ENCODE assay signal across 9 cellular contexts in genomic region chr10:103448751-103449150, GRCh38. TPM values are rescaled to one million over a fixed set of nuclear protein-coding genes. Genes with fewer than 3 reads are reported as not detected.
DNase-seq lines count a peak whose midpoint lies in the region; ATAC-seq, FAIRE-seq and TF ChIP-seq lines count a peak whose summit lies in the region.
"Had no signal": no experiment of that assay in that cellular context is flagged by ENCODE, and none has a peak within 500 bp of the region (broad histone marks: within the 10 kb centered on the region; RNA-seq: fewer than 3 reads in every experiment).

No MANE protein-coding gene starts in this region.

- peaks cover 27% of the 10 kb centered on the region for H3K36me3 Mint-ChIP-seq in activated T-cell treated with anti-CD3 and anti-CD28 coated beads, Interleukin-2, amount 50 U/mL, for 4 hours (ENCODE audit: insufficient read depth)

- FAIRE-seq in GM12878 (lab: Jason Lieb, UNC): no peak

- peaks cover 48% of the 10 kb centered on the region for H3K4me1 Mint-ChIP-seq in activated T-cell treated with anti-CD3 and anti-CD28 coated beads, Interleukin-2, amount 50 U/mL, for 4 hours (ENCODE audit: low read depth)

- POLR2A ChIA-PET in GM12878 (lab: Charles Lee): interaction anchor here (0.9 to 9.5 kb wide), 3 partner anchors 13 to 27 kb away, joined by 3 to 144 read pairs (median 6); no protein-coding TSS in a partner anchor

- H3K4me3 ChIP-seq in GM12878 (peak overlapping the region; percentile 45; the same call in 1 of the 2 replicates), kidney epithelial cell (ENCODE audit: low read depth, low read length) (no peak overlapping the region), transverse colon (peak overlapping the region in 1 of 4 donors; percentile 6), hepatocyte (no peak overlapping the region)

- H3K27me3 ChIP-seq in GM12878 (replicated peaks in 1 of 2; ENCODE audit: control insufficient read depth in 2 of 2, insufficient read depth in 2 of 2, low read length in 1 of 2) (no peaks in the 10 kb centered on the region), kidney epithelial cell (ENCODE audit: control insufficient read depth, insufficient read depth, low read length) (no peaks in the 10 kb centered on the region), transverse colon (peaks cover 5% of the 10 kb centered on the region), hepatocyte (no peaks in the 10 kb centered on the region)

- no peak overlapping the region; the same call in 1 of the 2 replicates for H3K9ac ChIP-seq in GM12878 (ENCODE audit: control insufficient read depth, insufficient read depth, low read length)

- no peaks in the 10 kb centered on the region; the same call in 1 of the 2 replicates for H4K20me1 ChIP-seq in GM12878 (ENCODE audit: control insufficient read depth, insufficient read depth)
- H4K20me1 ChIP-seq in hepatocyte (ENCODE audit: insufficient read depth, poor library complexity, severe bottlenecking): no peaks in the 10 kb centered on the region

- no peak for TF ChIP-seq EP300 in GM12878 (IDR thresholded peaks at IDR 0.05; ENCODE audit: borderline replicate concordance in 1 of 2, control insufficient read depth in 1 of 2, low read depth in 2 of 2, low read length in 2 of 2)
- no peak for TF ChIP-seq EP300 in transverse colon (IDR thresholded peaks at IDR 0.05; ENCODE audit: low read depth)

- H3K27me3 Mint-ChIP-seq in activated T-cell treated with anti-CD3 and anti-CD28 coated beads, Interleukin-2, amount 50 U/mL, for 4 hours (ENCODE audit: low read depth): no peaks in the 10 kb centered on the region

- H2AFZ ChIP-seq in GM12878 (ENCODE audit: control insufficient read depth, low read depth, low read length) (no peak overlapping the region), hepatocyte (no peak overlapping the region)

- no peak for TF ChIP-seq CTCF in GM12878 (IDR thresholded peaks at IDR 0.05 in 2 of 3, conservative IDR thresholded peaks at IDR 0.05 in 1 of 3; ENCODE audit: control insufficient read depth in 2 of 3, extremely low read depth in 1 of 3, insufficient read depth in 1 of 3, low read depth in 3 of 3, low read length in 3 of 3)
- no peak for TF ChIP-seq CTCF in kidney epithelial cell (IDR thresholded peaks at IDR 0.05; ENCODE audit: insufficient read depth, low read length, poor library complexity, severe bottlenecking)
- TF ChIP-seq CTCF in transverse colon (IDR thresholded peaks at IDR 0.05): no peak
- no peak for TF ChIP-seq CTCF in hepatocyte (IDR thresholded peaks at IDR 0.05; ENCODE audit: poor library complexity)
- no peak for TF ChIP-seq CTCF in GM13976 (IDR thresholded peaks at IDR 0.05; ENCODE audit: borderline replicate concordance, control extremely low read depth, extremely low read depth, insufficient read depth, missing control alignments)

- 0% methylated on average over 1 of the region's 1 CpG for WGBS in GM12878 (ENCODE audit: insufficient coverage, insufficient replicate concordance, low lambda C conversion rate, missing lambda C conversion rate)
- 50% methylated on average over 1 of the region's 1 CpG; no CpG with 5 or more reads in 1 of the 2 donors for WGBS in transverse colon (ENCODE audit: low coverage in 1 of 2), 2 donors
- 50% methylated on average over 1 of the region's 1 CpG for WGBS in hepatocyte (ENCODE audit: low lambda C conversion rate, missing lambda C conversion rate)

- RAD21 ChIA-PET in GM12878 (lab: Charles Lee; ENCODE audit: unreplicated experiment): interaction anchor here (1.1 to 7.1 kb wide), 4 partner anchors 18 to 32 kb away, joined by 3 to 73 read pairs (median 29); no protein-coding TSS in a partner anchor

- H3K9me3 ChIP-seq in GM12878 (replicated peaks; ENCODE audit: control insufficient read depth, insufficient read depth, low read length) (no peaks in the 10 kb centered on the region), transverse colon (no peaks in the 10 kb centered on the region), hepatocyte (ENCODE audit: low read depth) (no peaks in the 10 kb centered on the region)

- ATAC-seq in activated T-cell treated with anti-CD3 and anti-CD28 coated beads, Interleukin-2, amount 50 U/mL, for 4 hours: no peak
- ATAC-seq in GM12878 (no peak), GM19395 (IDR thresholded peaks at IDR 0.05; ENCODE audit: unreplicated experiment) (no peak)
- ATAC-seq: left colon had no signal

- no peak overlapping the region for H3K27ac ChIP-seq in GM12878 (ENCODE audit: control insufficient read depth, insufficient read depth)
- peak overlapping the region; percentile 40 to 93 (median 86) for H3K27ac ChIP-seq in transverse colon
- H3K27ac ChIP-seq in hepatocyte: no peak overlapping the region

- H3K4me2 ChIP-seq in GM12878 (ENCODE audit: control insufficient read depth, insufficient read depth): peak overlapping the region; percentile 72
- no peak overlapping the region for H3K4me2 ChIP-seq in hepatocyte

- SMC1A ChIA-PET in GM12878 (lab: Charles Lee; ENCODE audit: uncharacterized antibody, unreplicated experiment): interaction anchor here (9.6 kb wide), 1 partner anchor 25 kb away, joined by 124 read pairs; no protein-coding TSS in a partner anchor

- no peak for DNase-seq in activated T-cell treated with anti-CD3 and anti-CD28 coated beads, Interleukin-2, amount 50 U/mL, for 4 hours
- no peak for DNase-seq in activated T-cell treated with anti-CD3 and anti-CD28 coated beads, Interleukin-2, amount 50 U/mL, for 1 hour
- no peak for DNase-seq in GM12878 (ENCODE audit: low read depth, low spot score)
- peak; percentile 18 for DNase-seq in kidney epithelial cell (ENCODE audit: low read depth)
- DNase-seq in transverse colon: peak; percentile 38
- DNase-seq in hepatocyte (ENCODE audit: low spot score): no peak
- no peak for DNase-seq in GM13976 (ENCODE audit: low spot score)

- TF ChIP-seq RAD21 in GM12878 (IDR thresholded peaks at IDR 0.05; ENCODE audit: insufficient read depth, low read depth, low read length): no peak

- peak overlapping the region; percentile 29 for H3K4me3 Mint-ChIP-seq in activated T-cell treated with anti-CD3 and anti-CD28 coated beads, Interleukin-2, amount 50 U/mL, for 4 hours

- H3K9me2 ChIP-seq in hepatocyte (replicated peaks; ENCODE audit: insufficient read depth): no peaks in the 10 kb centered on the region

- H3K36me3 ChIP-seq in GM12878 (ENCODE audit: control insufficient read depth in 2 of 2, insufficient read depth in 2 of 2, low read length in 1 of 2) (peaks cover 24 to 25% of the 10 kb centered on the region in 2 experiments), kidney epithelial cell (ENCODE audit: control insufficient read depth, insufficient read depth, low read length) (peaks cover 3% of the 10 kb centered on the region), transverse colon (peaks cover 0 to 18% (median 0%) of the 10 kb centered on the region in 4 donors), hepatocyte (replicated peaks; ENCODE audit: insufficient read depth, low read depth) (no peaks in the 10 kb centered on the region)

- no peaks in the 10 kb centered on the region for H3K9me3 Mint-ChIP-seq in activated T-cell treated with anti-CD3 and anti-CD28 coated beads, Interleukin-2, amount 50 U/mL, for 4 hours

- peaks cover 24% of the 10 kb centered on the region for H3K4me1 ChIP-seq in GM12878 (ENCODE audit: control insufficient read depth, insufficient read depth, low read length)
- H3K4me1 ChIP-seq in transverse colon: peaks cover 8 to 56% (median 14%) of the 10 kb centered on the region in 4 donors
- H3K4me1 ChIP-seq in hepatocyte (ENCODE audit: insufficient read depth): no peaks in the 10 kb centered on the region

- no TSS peak for BruUV-seq in GM12878 (replicated peaks; lab: Mats Ljungman, UMichigan)

- intact Hi-C loops in GM12878 (cut with micrococcal nuclease; ENCODE audit: unreplicated experiment): loop anchor here (5.0 kb wide), 1 partner anchor 34 kb away; no protein-coding TSS in a partner anchor
- intact Hi-C loops in transverse colon (cut with DNase I; ENCODE audit: low total_unique reads): no loop called here

- in situ Hi-C loops in GM12878 (cut with MboI) (no loop called here), transverse colon (cut with MboI; ENCODE audit: low pct_ligation_motif_present in 1 of 4, low pct_unique_long_range_greater_than_20kb in 1 of 4, low sequenced_read_pairs in 3 of 4) (no loop called here), GM13976 (cut with MboI; ENCODE audit: low sequenced_read_pairs, unreplicated experiment) (no loop called here)

- TF ChIP-seq POLR2A in GM12878 (IDR thresholded peaks at IDR 0.05; ENCODE audit: low read depth, low read length): no peak; the same call in 1 of the 2 replicates
- TF ChIP-seq POLR2A in transverse colon (IDR thresholded peaks at IDR 0.05): no peak

- CTCF ChIA-PET in GM12878 (lab: Yijun Ruan, JAX): interaction anchor here (0.6 to 17.8 kb wide), 4 partner anchors 23 to 35 kb away, joined by 3 to 163 read pairs (median 22); partner anchors contain the start of gene CALHM3

- H3K79me2 ChIP-seq in GM12878 (ENCODE audit: control insufficient read depth, insufficient read depth, low read length) (peaks cover 30% of the 10 kb centered on the region), hepatocyte (no peaks in the 10 kb centered on the region)

RNA-seq across cellular contexts. Expression of gene CALHM2, which starts 3.4 kb away (rescaled TPM):
- 1 to 10 TPM; 2.8 to 6.0 (median 3.8) TPM for total RNA-seq in activated T-cell treated with anti-CD3 and anti-CD28 coated beads, Interleukin-2, amount 50 U/mL, for 4 hours
- total RNA-seq in GM12878 (2013; cell fraction: nucleolus; rRNA removed): 24.6 and 24.7 TPM in 2 replicates
- total RNA-seq in GM12878 (2014; rRNA removed) (7.5 and 8.0 TPM in 2 replicates), GM12878 (2014; rRNA removed; fragmentation: Illumina TruSeq; extraction: Trizol) (5.0 and 6.1 TPM in 2 replicates), GM12878 (2021) (15.2 and 15.3 TPM in 2 replicates), kidney epithelial cell (0.07 and 0.25 TPM in 2 replicates), transverse colon (10 to 100 TPM in 3 of 4 donors, 1 to 10 TPM in 1; 3.2 to 21.1 (median 15.7) TPM), hepatocyte (2.1 and 3.2 TPM in 2 replicates)
- polyA plus RNA-seq in GM12878 (2011; ENCODE audit: low read depth): 4.3 TPM
- polyA plus RNA-seq in GM12878 (2011; rRNA removed) (11.8 and 23.7 TPM in 2 replicates), GM12878 (2014; fragmentation: Illumina TruSeq; extraction: Trizol) (5.5 and 8.1 TPM in 2 replicates), GM12878 (2014; fragmentation: Nextera tagmentation; extraction: Ambion mirVana) (1 to 10 TPM in 1 of 2 experiments, under 1 TPM in 1; 0.60 to 1.9 TPM), GM12878 (2014; rRNA removed) (14.5 and 15.2 TPM in 2 replicates), GM12878 (2016; fragmentation: Nextera tagmentation; extraction: Ambion mirVana) (10 to 100 TPM; 10.4 to 12.6 TPM), hepatocyte (5.5 and 7.9 TPM in 2 replicates)
- polyA plus RNA-seq in GM12878 (2011; cell fraction: cytosol; rRNA removed): 32.2 and 40.1 TPM in 2 replicates
- 56.9 and 57.7 TPM in 2 replicates for polyA plus RNA-seq in GM12878 (2011; cell fraction: nucleus; rRNA removed)
- polyA plus RNA-seq in GM12878 (2012): 9.2 and 14.4 TPM in 2 replicates
- 22.8 and 48.1 TPM in 2 replicates for polyA minus RNA-seq in GM12878 (2011; rRNA and poly(A)+ RNA removed)
- polyA minus RNA-seq in GM12878 (2011; cell fraction: cytosol; rRNA and poly(A)+ RNA removed): 11.5 and 17.3 TPM in 2 replicates
- 32.5 and 51.8 TPM in 2 replicates for polyA minus RNA-seq in GM12878 (2011; cell fraction: nucleus; rRNA and poly(A)+ RNA removed)

RNA-seq across cellular contexts. Expression of gene CALHM1, which starts 9.9 kb away (rescaled TPM):
- not detected for total RNA-seq in activated T-cell treated with anti-CD3 and anti-CD28 coated beads, Interleukin-2, amount 50 U/mL, for 4 hours
- 1.4 and 1.9 TPM in 2 replicates for total RNA-seq in GM12878 (2013; cell fraction: nucleolus; rRNA removed)
- 0.17 and 0.65 TPM in 2 replicates for total RNA-seq in GM12878 (2014; rRNA removed)
- total RNA-seq in GM12878 (2014; rRNA removed; fragmentation: Illumina TruSeq; extraction: Trizol): 0.14 and 0.18 TPM in 2 replicates
- 0.31 and 0.40 TPM in 2 replicates for total RNA-seq in GM12878 (2021)
- polyA plus RNA-seq in GM12878 (2011; ENCODE audit: low read depth): 0.28 TPM
- polyA plus RNA-seq in GM12878 (2011; rRNA removed): 1.2 and 1.7 TPM in 2 replicates
- polyA plus RNA-seq in GM12878 (2011; cell fraction: cytosol; rRNA removed): 1.5 and 1.7 TPM in 2 replicates
- 2.2 and 2.7 TPM in 2 replicates for polyA plus RNA-seq in GM12878 (2011; cell fraction: nucleus; rRNA removed)
- polyA plus RNA-seq in GM12878 (2012): 0.35 and 0.49 TPM in 2 replicates
- polyA plus RNA-seq in GM12878 (2014; fragmentation: Illumina TruSeq; extraction: Trizol): 0.16 and 0.17 TPM in 2 replicates
- polyA plus RNA-seq in GM12878 (2014; fragmentation: Nextera tagmentation; extraction: Ambion mirVana): under 1 TPM; 0.05 to 0.15 TPM
- 0.18 and 0.45 TPM in 2 replicates for polyA plus RNA-seq in GM12878 (2014; rRNA removed)
- under 1 TPM; 0.06 to 0.08 TPM for polyA plus RNA-seq in GM12878 (2016; fragmentation: Nextera tagmentation; extraction: Ambion mirVana)
- polyA minus RNA-seq in GM12878 (2011; rRNA and poly(A)+ RNA removed): 1.6 and 2.7 TPM in 2 replicates
- 0.31 and 0.80 TPM in 2 replicates for polyA minus RNA-seq in GM12878 (2011; cell fraction: cytosol; rRNA and poly(A)+ RNA removed)
- polyA minus RNA-seq in GM12878 (2011; cell fraction: nucleus; rRNA and poly(A)+ RNA removed): 4.0 and 4.2 TPM in 2 replicates
- not detected in 2 replicates for total RNA-seq in kidney epithelial cell
- total RNA-seq in transverse colon: not detected
- not detected in 2 replicates for total RNA-seq in hepatocyte
- polyA plus RNA-seq in hepatocyte: 0.11 TPM in 1 of 2 replicates, not detected in the other
- total RNA-seq: left colon had no signal

RNA-seq across cellular contexts. Expression of gene CALHM3, which starts 30.3 kb away (rescaled TPM):
- total RNA-seq in activated T-cell treated with anti-CD3 and anti-CD28 coated beads, Interleukin-2, amount 50 U/mL, for 4 hours: not detected
- total RNA-seq in GM12878 (2013; cell fraction: nucleolus; rRNA removed): 0.39 TPM in 1 of 2 replicates, not detected in the other
- total RNA-seq in GM12878 (2014; rRNA removed): 0.11 and 0.22 TPM in 2 replicates
- not detected in 2 replicates for total RNA-seq in GM12878 (2014; rRNA removed; fragmentation: Illumina TruSeq; extraction: Trizol)
- total RNA-seq in GM12878 (2021): 0.16 TPM in 1 of 2 replicates, not detected in the other
- not detected for polyA plus RNA-seq in GM12878 (2011; ENCODE audit: low read depth)
- 0.42 TPM in 2 replicates for polyA plus RNA-seq in GM12878 (2011; rRNA removed)
- 0.96 and 1.0 TPM in 2 replicates for polyA plus RNA-seq in GM12878 (2011; cell fraction: cytosol; rRNA removed)
- polyA plus RNA-seq in GM12878 (2011; cell fraction: nucleus; rRNA removed): 0.22 and 0.88 TPM in 2 replicates
- 0.12 and 0.22 TPM in 2 replicates for polyA plus RNA-seq in GM12878 (2012)
- polyA plus RNA-seq in GM12878 (2014; fragmentation: Illumina TruSeq; extraction: Trizol): not detected in 2 replicates
- under 1 TPM in 1 of 2 experiments, not detected in 1; 0.03 TPM for polyA plus RNA-seq in GM12878 (2014; fragmentation: Nextera tagmentation; extraction: Ambion mirVana)
- polyA plus RNA-seq in GM12878 (2014; rRNA removed): 0.09 TPM in 1 of 2 replicates, not detected in the other
- polyA plus RNA-seq in GM12878 (2016; fragmentation: Nextera tagmentation; extraction: Ambion mirVana): under 1 TPM in 1 of 2 experiments, not detected in 1; 0.13 TPM
- 0.21 TPM in 1 of 2 replicates, not detected in the other for polyA minus RNA-seq in GM12878 (2011; rRNA and poly(A)+ RNA removed)
- polyA minus RNA-seq in GM12878 (2011; cell fraction: cytosol; rRNA and poly(A)+ RNA removed): not detected in 2 replicates
- not detected in 2 replicates for polyA minus RNA-seq in GM12878 (2011; cell fraction: nucleus; rRNA and poly(A)+ RNA removed)
- not detected in 2 replicates for total RNA-seq in kidney epithelial cell
- total RNA-seq in transverse colon: not detected
- total RNA-seq in hepatocyte: not detected in 2 replicates
- not detected in 2 replicates for polyA plus RNA-seq in hepatocyte
- total RNA-seq: left colon had no signal

RNA-seq across cellular contexts. Expression of gene NEURL1, which starts 44.8 kb away (rescaled TPM):
- 1 to 10 TPM in 2 of 3 donors, under 1 TPM in 1; 0.84 to 2.0 (median 1.5) TPM for total RNA-seq in activated T-cell treated with anti-CD3 and anti-CD28 coated beads, Interleukin-2, amount 50 U/mL, for 4 hours
- total RNA-seq in GM12878 (2013; cell fraction: nucleolus; rRNA removed): 0.58 TPM in 1 of 2 replicates, not detected in the other
- not detected in 2 replicates for total RNA-seq in GM12878 (2014; rRNA removed)
- total RNA-seq in GM12878 (2014; rRNA removed; fragmentation: Illumina TruSeq; extraction: Trizol): not detected in 2 replicates
- total RNA-seq in GM12878 (2021): 0.05 and 0.13 TPM in 2 replicates
- polyA plus RNA-seq in GM12878 (2011; ENCODE audit: low read depth): not detected
- polyA plus RNA-seq in GM12878 (2011; rRNA removed): 0.01 and 0.04 TPM in 2 replicates
- 0.03 and 0.04 TPM in 2 replicates for polyA plus RNA-seq in GM12878 (2011; cell fraction: cytosol; rRNA removed)
- 0.29 and 0.31 TPM in 2 replicates for polyA plus RNA-seq in GM12878 (2011; cell fraction: nucleus; rRNA removed)
- 0.28 and 0.39 TPM in 2 replicates for polyA plus RNA-seq in GM12878 (2012)
- not detected in 2 replicates for polyA plus RNA-seq in GM12878 (2014; fragmentation: Illumina TruSeq; extraction: Trizol)
- polyA plus RNA-seq in GM12878 (2014; fragmentation: Nextera tagmentation; extraction: Ambion mirVana): under 1 TPM in 1 of 2 experiments, not detected in 1; 0.02 TPM
- 0.03 and 0.05 TPM in 2 replicates for polyA plus RNA-seq in GM12878 (2014; rRNA removed)
- not detected for polyA plus RNA-seq in GM12878 (2016; fragmentation: Nextera tagmentation; extraction: Ambion mirVana)
- not detected in 2 replicates for polyA minus RNA-seq in GM12878 (2011; rRNA and poly(A)+ RNA removed)
- not detected in 2 replicates for polyA minus RNA-seq in GM12878 (2011; cell fraction: cytosol; rRNA and poly(A)+ RNA removed)
- not detected in 2 replicates for polyA minus RNA-seq in GM12878 (2011; cell fraction: nucleus; rRNA and poly(A)+ RNA removed)
- 1.3 and 2.1 TPM in 2 replicates for total RNA-seq in kidney epithelial cell
- 100 to 1,000 TPM in 1 of 4 donors, 10 to 100 TPM in 3; 36.7 to 177 (median 55.8) TPM for total RNA-seq in transverse colon
- total RNA-seq in hepatocyte: 3.6 and 4.6 TPM in 2 replicates
- polyA plus RNA-seq in hepatocyte: 2.3 and 4.2 TPM in 2 replicates

RNA-seq across cellular contexts. Expression of gene PDCD11, which starts 52.3 kb away (rescaled TPM):
- total RNA-seq in activated T-cell treated with anti-CD3 and anti-CD28 coated beads, Interleukin-2, amount 50 U/mL, for 4 hours: 100 to 1,000 TPM; 122 to 127 (median 124) TPM
- 121 and 124 TPM in 2 replicates for total RNA-seq in GM12878 (2013; cell fraction: nucleolus; rRNA removed)
- total RNA-seq in GM12878 (2014; rRNA removed) (51.2 and 52.9 TPM in 2 replicates), GM12878 (2014; rRNA removed; fragmentation: Illumina TruSeq; extraction: Trizol) (40.0 and 42.9 TPM in 2 replicates), GM12878 (2021) (66.5 and 69.7 TPM in 2 replicates), kidney epithelial cell (49.2 and 53.0 TPM in 2 replicates), transverse colon (10 to 100 TPM; 10.1 to 20.0 (median 13.3) TPM), hepatocyte (15.5 and 17.3 TPM in 2 replicates)
- polyA plus RNA-seq in GM12878 (2011; ENCODE audit: low read depth): 19.5 TPM
- polyA plus RNA-seq in GM12878 (2011; rRNA removed) (25.2 and 32.3 TPM in 2 replicates), GM12878 (2014; fragmentation: Illumina TruSeq; extraction: Trizol) (42.9 and 46.7 TPM in 2 replicates), GM12878 (2014; fragmentation: Nextera tagmentation; extraction: Ambion mirVana) (10 to 100 TPM; 13.9 to 17.2 TPM), GM12878 (2014; rRNA removed) (42.6 and 46.4 TPM in 2 replicates), GM12878 (2016; fragmentation: Nextera tagmentation; extraction: Ambion mirVana) (10 to 100 TPM; 48.1 to 52.4 TPM), hepatocyte (9.9 and 14.8 TPM in 2 replicates)
- polyA plus RNA-seq in GM12878 (2011; cell fraction: cytosol; rRNA removed): 30.7 and 35.6 TPM in 2 replicates
- polyA plus RNA-seq in GM12878 (2011; cell fraction: nucleus; rRNA removed): 92.2 and 142 TPM in 2 replicates
- 27.2 and 31.0 TPM in 2 replicates for polyA plus RNA-seq in GM12878 (2012)
- 54.2 and 63.3 TPM in 2 replicates for polyA minus RNA-seq in GM12878 (2011; rRNA and poly(A)+ RNA removed)
- polyA minus RNA-seq in GM12878 (2011; cell fraction: cytosol; rRNA and poly(A)+ RNA removed): 27.3 and 29.3 TPM in 2 replicates
- polyA minus RNA-seq in GM12878 (2011; cell fraction: nucleus; rRNA and poly(A)+ RNA removed): 41.8 and 83.1 TPM in 2 replicates

Comparison
In these comparisons a context has a peak if more than half of its experiments do, and no peak if none do; other contexts are left out.
1. DNase-seq: peak in kidney epithelial cell (single experiment) and transverse colon (single experiment); none in activated T-cell treated with anti-CD3 and anti-CD28 coated beads, Interleukin-2, amount 50 U/mL, for 4 hours (single experiment), activated T-cell treated with anti-CD3 and anti-CD28 coated beads, Interleukin-2, amount 50 U/mL, for 1 hour (single experiment), GM12878 (single experiment), hepatocyte (single experiment) and GM13976 (single experiment).
2. H3K27ac ChIP-seq: peak in transverse colon (4 of 4); none in GM12878 (single experiment) and hepatocyte (single experiment).